25 cellular contexts compared by ENCODE assay signal in genomic region chr11:134958870-134959269, GRCh38.
DNase-seq lines count a peak whose midpoint lies in the region; ATAC-seq and TF ChIP-seq lines count a peak whose summit lies in the region.
"Had no signal": no experiment of that assay in that cellular context is flagged by ENCODE, and none has a peak within 500 bp of the region (broad histone marks: within the 10 kb centered on the region; RNA-seq: fewer than 3 reads in every experiment).

No MANE protein-coding gene starts in this region.

- H3K36me3 Mint-ChIP-seq in nephron (ENCODE audit: low read depth) (no peaks in the 10 kb centered on the region), type B pancreatic cell (no peaks in the 10 kb centered on the region)
- H3K36me3 Mint-ChIP-seq in activated T-helper 17 cell treated with anti-CD3 and anti-CD28 coated beads, Interleukin-2, amount 50 U/mL, for 72 hours (ENCODE audit: low read depth): no peaks in the 10 kb centered on the region
- H3K36me3 Mint-ChIP-seq: CD14-positive monocyte; CD4-positive, alpha-beta memory T cell; CD4-positive, CD25-positive, alpha-beta regulatory T cell; CD8-positive, alpha-beta memory T cell had no signal

- H3K4me1 Mint-ChIP-seq in nephron: peaks cover 5% of the 10 kb centered on the region
- no peaks in the 10 kb centered on the region for H3K4me1 Mint-ChIP-seq in type B pancreatic cell (ENCODE audit: unreplicated experiment)
- H3K4me1 Mint-ChIP-seq in activated T-helper 17 cell treated with anti-CD3 and anti-CD28 coated beads, Interleukin-2, amount 50 U/mL, for 72 hours: no peaks in the 10 kb centered on the region
- H3K4me1 Mint-ChIP-seq: CD14-positive monocyte; CD4-positive, alpha-beta memory T cell; CD4-positive, CD25-positive, alpha-beta regulatory T cell; CD8-positive, alpha-beta memory T cell had no signal

- no peak for ATAC-seq in GM21515 (IDR thresholded peaks at IDR 0.05; ENCODE audit: unreplicated experiment)
- ATAC-seq in activated T-helper 17 cell treated with anti-CD3 and anti-CD28 coated beads, Interleukin-2, amount 50 U/mL, for 72 hours (replicated peaks): no peak
- ATAC-seq: GM12878 had no signal

- H3K36me3 ChIP-seq in esophagus muscularis mucosa: no peaks in the 10 kb centered on the region
- H3K36me3 ChIP-seq: BE2C, BLaER1 had no signal

- H3K9me3 Mint-ChIP-seq in nephron: peaks cover 2% of the 10 kb centered on the region
- H3K9me3 Mint-ChIP-seq in type B pancreatic cell: no peaks in the 10 kb centered on the region
- H3K9me3 Mint-ChIP-seq in activated T-helper 17 cell treated with anti-CD3 and anti-CD28 coated beads, Interleukin-2, amount 50 U/mL, for 72 hours: no peaks in the 10 kb centered on the region
- H3K9me3 Mint-ChIP-seq: CD4-positive, alpha-beta memory T cell; CD8-positive, alpha-beta memory T cell had no signal

- H3K27ac ChIP-seq in esophagus muscularis mucosa (replicated peaks in 1 of 4): no peak overlapping the region
- H3K27ac ChIP-seq: BLaER1 had no signal

- peak overlapping the region in 2 of 3 experiments; percentile 14 for H3K27ac Mint-ChIP-seq in nephron
- no peak overlapping the region for H3K27ac Mint-ChIP-seq in type B pancreatic cell
- H3K27ac Mint-ChIP-seq in activated T-helper 17 cell treated with anti-CD3 and anti-CD28 coated beads, Interleukin-2, amount 50 U/mL, for 72 hours: no peak overlapping the region
- H3K27ac Mint-ChIP-seq: CD4-positive, alpha-beta memory T cell; CD4-positive, CD25-positive, alpha-beta regulatory T cell; CD8-positive, alpha-beta memory T cell had no signal

- H3K27me3 Mint-ChIP-seq in nephron (ENCODE audit: low read depth) (no peaks in the 10 kb centered on the region), type B pancreatic cell (peaks cover 17% of the 10 kb centered on the region)
- peaks cover 12% of the 10 kb centered on the region for H3K27me3 Mint-ChIP-seq in activated T-helper 17 cell treated with anti-CD3 and anti-CD28 coated beads, Interleukin-2, amount 50 U/mL, for 72 hours

- 92% methylated on average over 8 of the region's 8 CpGs for WGBS in esophagus muscularis mucosa

- no peaks in the 10 kb centered on the region for H3K4me1 ChIP-seq in esophagus muscularis mucosa
- H3K4me1 ChIP-seq: BE2C, BLaER1 had no signal

- H3K27me3 ChIP-seq in esophagus muscularis mucosa: peaks cover 0 to 38% (median 0%) of the 10 kb centered on the region in 4 donors
- H3K27me3 ChIP-seq: BE2C, BLaER1 had no signal

- DNase-seq in esophagus muscularis mucosa (ENCODE audit: extremely low spot score) (peak; percentile 74), left kidney (ENCODE audit: low read depth, low spot score) (peak; percentile 69), type B pancreatic cell (ENCODE audit: extremely low spot score, unreplicated experiment) (peak; percentile 45)
- no peak for DNase-seq in stimulated activated CD4-positive, alpha-beta T cell treated with anti-CD3 and anti-CD28 coated beads, Interleukin-2, amount 100 ng/mL, for 48 hours
- DNase-seq: 8988T; ACHN; BE2C; C1 segment of cervical spinal cord; CD4-positive, alpha-beta memory T cell; CD4-positive, CD25-positive, alpha-beta regulatory T cell; CD8-positive, alpha-beta memory T cell; COR-L47; DMS 273 treated with DMSO at 0.1 percent for 48 hours; DMS153; DMS53; DMS79; DND-41; EL; GDM1 had no signal

- no peak overlapping the region for H3K4me3 ChIP-seq in esophagus muscularis mucosa
- H3K4me3 ChIP-seq: BLaER1, GM12878 had no signal

- no peak for TF ChIP-seq POLR2A in esophagus muscularis mucosa (IDR thresholded peaks at IDR 0.05; ENCODE audit: low read depth)

- intact Hi-C loops in esophagus muscularis mucosa (cut with DNase I): no loop called here

- no peak for TF ChIP-seq CTCF in esophagus muscularis mucosa (IDR thresholded peaks at IDR 0.05)
- no peak for TF ChIP-seq CTCF in nephron (IDR thresholded peaks at IDR 0.05; ENCODE audit: unreplicated experiment in 3 of 3)
- no peak for TF ChIP-seq CTCF in type B pancreatic cell (conservative IDR thresholded peaks at IDR 0.05)

- no peaks in the 10 kb centered on the region for H3K9me3 ChIP-seq in esophagus muscularis mucosa
- H3K9me3 ChIP-seq: BE2C, BLaER1 had no signal

- TF ChIP-seq EP300 in esophagus muscularis mucosa (IDR thresholded peaks at IDR 0.05): no peak

- H3K4me3 Mint-ChIP-seq in nephron (no peak overlapping the region), type B pancreatic cell (no peak overlapping the region)
- H3K4me3 Mint-ChIP-seq in activated T-helper 17 cell treated with anti-CD3 and anti-CD28 coated beads, Interleukin-2, amount 50 U/mL, for 72 hours: no peak overlapping the region
- H3K4me3 Mint-ChIP-seq: CD14-positive monocyte; CD4-positive, alpha-beta memory T cell; CD4-positive, CD25-positive, alpha-beta regulatory T cell; CD8-positive, alpha-beta memory T cell had no signal

Comparison
In these comparisons a context has a peak if more than half of its experiments do, and no peak if none do; other contexts are left out.
1. DNase-seq: peak in esophagus muscularis mucosa (single experiment), left kidney (single experiment) and type B pancreatic cell (single experiment); none in stimulated activated CD4-positive, alpha-beta T cell treated with anti-CD3 and anti-CD28 coated beads, Interleukin-2, amount 100 ng/mL, for 48 hours (0 of 2).
2. H3K27ac Mint-ChIP-seq: peak in nephron (2 of 3); none in type B pancreatic cell (single experiment) and activated T-helper 17 cell treated with anti-CD3 and anti-CD28 coated beads, Interleukin-2, amount 50 U/mL, for 72 hours (single experiment).